Comparison of ENCODE assay signal across 1 cellular context in genomic region chr9:34170252-34170915, GRCh38.
TF ChIP-seq lines count a peak whose summit lies in the region.

No MANE protein-coding gene starts in this region.

TF ChIP-seq in GM12878, 131 proteins besides CTCF, POLR2A, EP300 and RAD21:
- no peak for TF ChIP-seq FOS (IDR thresholded peaks at IDR 0.05; ENCODE audit: borderline replicate concordance, extremely low read depth, insufficient read length)
- no peak for TF ChIP-seq GABPA (IDR thresholded peaks at IDR 0.05; ENCODE audit: low read depth)
- no peak for TF ChIP-seq E4F1 (IDR thresholded peaks at IDR 0.05; ENCODE audit: borderline replicate concordance, partially characterized antibody)
- no peak for TF ChIP-seq CREB1 (IDR thresholded peaks at IDR 0.05; ENCODE audit: low read depth)
- TF ChIP-seq ZZZ3 (IDR thresholded peaks at IDR 0.05; ENCODE audit: control insufficient read depth, insufficient read length, low read depth), result no peak
- TF ChIP-seq KLF5 (IDR thresholded peaks at IDR 0.05; ENCODE audit: partially characterized antibody), result no peak
- no peak for TF ChIP-seq MEF2A (IDR thresholded peaks at IDR 0.05; ENCODE audit: insufficient read depth, low read depth, low read length)
- TF ChIP-seq IRF3 (IDR thresholded peaks at IDR 0.05), result no peak
- TF ChIP-seq REST (IDR thresholded peaks at IDR 0.05; ENCODE audit: low read depth, low read length), result no peak
- no peak for TF ChIP-seq ZNF687 (IDR thresholded peaks at IDR 0.05)
- no peak for TF ChIP-seq NKRF (conservative IDR thresholded peaks at IDR 0.05)
- TF ChIP-seq BMI1 (IDR thresholded peaks at IDR 0.05; ENCODE audit: borderline replicate concordance), result no peak
- TF ChIP-seq CHD4 (IDR thresholded peaks at IDR 0.05), result no peak
- no peak for TF ChIP-seq NFIC (IDR thresholded peaks at IDR 0.05; ENCODE audit: low read depth, low read length)
- TF ChIP-seq TCF3 (IDR thresholded peaks at IDR 0.05; ENCODE audit: borderline replicate concordance, insufficient read depth, low read depth, low read length), result no peak
- no peak for TF ChIP-seq LARP7 (IDR thresholded peaks at IDR 0.05)
